Comparison of ENCODE assay signal across 27 cellular contexts in genomic region chr3:17310983-17311382, GRCh38.
"Had no signal": no experiment of that assay in that cellular context is flagged by ENCODE, and none has a peak within 500 bp of the region (broad histone marks: within the 10 kb centered on the region; RNA-seq: fewer than 3 reads in every experiment).

No MANE protein-coding gene starts in this region.

- H3K27ac ChIP-seq: stomach, suprapubic skin, testis, thoracic aorta, thyroid gland, tibial artery, tibial nerve, transverse colon, upper lobe of left lung, upper lobe of right lung, uterus, vagina had no signal

- H3K36me3 Mint-ChIP-seq: stimulated activated effector memory CD8-positive, alpha-beta T cell treated with anti-CD3 and anti-CD28 coated beads, Interleukin-12 subunit alpha, Interleukin-12 subunit beta, amount 100 ng/mL, for 72 hours had no signal

- H3K27ac Mint-ChIP-seq: stimulated activated effector memory CD8-positive, alpha-beta T cell treated with anti-CD3 and anti-CD28 coated beads, Interleukin-12 subunit alpha, Interleukin-12 subunit beta, amount 100 ng/mL, for 72 hours; stimulated activated memory B cell treated with anti-CD40 and anti-IgM and Interleukin-4, amounts not matched to agents 10 μg/mL and 1 μg/mL and 100 μg/mL, for 72 hours; stimulated activated naive B cell treated with anti-CD40 and anti-IgM and Interleukin-4, amounts not matched to agents 10 μg/mL and 1 μg/mL and 100 μg/mL, for 72 hours; stimulated activated naive CD8-positive, alpha-beta T cell treated with anti-CD3 and anti-CD28 coated beads, Interleukin-15, amount 100 ng/mL, for 72 hours; stimulated activated naive CD8-positive, alpha-beta T cell treated with anti-CD3 and anti-CD28 coated beads, Interleukin-15, Interleukin-2, amounts not matched to agents 100 ng/mL and 50 ng/mL, for 24 hours; type B pancreatic cell had no signal

- H3K4me1 Mint-ChIP-seq: stimulated activated effector memory CD8-positive, alpha-beta T cell treated with anti-CD3 and anti-CD28 coated beads, Interleukin-12 subunit alpha, Interleukin-12 subunit beta, amount 100 ng/mL, for 72 hours; stimulated activated memory B cell treated with anti-CD40 and anti-IgM and Interleukin-4, amounts not matched to agents 10 μg/mL and 1 μg/mL and 100 μg/mL, for 72 hours; stimulated activated naive B cell treated with anti-CD40 and anti-IgM and Interleukin-4, amounts not matched to agents 10 μg/mL and 1 μg/mL and 100 μg/mL, for 72 hours; stimulated activated naive CD8-positive, alpha-beta T cell treated with anti-CD3 and anti-CD28 coated beads, Interleukin-15, amount 100 ng/mL, for 72 hours had no signal

- H3K4me3 ChIP-seq: stomach, suprapubic skin, testis, thoracic aorta, thyroid gland, tibial artery, tibial nerve, transverse colon, upper lobe of left lung, upper lobe of right lung, uterus, vagina had no signal

- H3K4me3 Mint-ChIP-seq: stimulated activated effector memory CD8-positive, alpha-beta T cell treated with anti-CD3 and anti-CD28 coated beads, Interleukin-12 subunit alpha, Interleukin-12 subunit beta, amount 100 ng/mL, for 72 hours; stimulated activated memory B cell treated with anti-CD40 and anti-IgM and Interleukin-4, amounts not matched to agents 10 μg/mL and 1 μg/mL and 100 μg/mL, for 72 hours; stimulated activated naive B cell treated with anti-CD40 and anti-IgM and Interleukin-4, amounts not matched to agents 10 μg/mL and 1 μg/mL and 100 μg/mL, for 72 hours; stimulated activated naive CD8-positive, alpha-beta T cell treated with anti-CD3 and anti-CD28 coated beads, Interleukin-15, amount 100 ng/mL, for 72 hours; stimulated activated naive CD8-positive, alpha-beta T cell treated with anti-CD3 and anti-CD28 coated beads, Interleukin-15, Interleukin-2, amounts not matched to agents 100 ng/mL and 50 ng/mL, for 24 hours; type B pancreatic cell had no signal

- H3K4me1 ChIP-seq: suprapubic skin, testis, thyroid gland, tibial nerve, transverse colon, upper lobe of left lung, upper lobe of right lung, uterus had no signal

- DNase-seq: stimulated activated CD4-positive, alpha-beta T cell treated with anti-CD3 and anti-CD28 coated beads, Interleukin-2, amount 100 ng/mL, for 48 hours; stimulated activated CD4-positive, alpha-beta T cell treated with anti-CD3 and anti-CD28 coated beads, Interleukin-4, amount 100 ng/mL, for 1 hour; stimulated activated CD4-positive, alpha-beta T cell treated with anti-CD3 and anti-CD28 coated beads, Interleukin-4, amount 100 ng/mL, for 24 hours; stimulated activated CD4-positive, alpha-beta T cell treated with anti-CD3 and anti-CD28 coated beads, Interleukin-4, amount 100 ng/mL, for 4 hours; stimulated activated CD8-positive, alpha-beta memory T cell treated with anti-CD3 and anti-CD28 coated beads, Interleukin-4, amount 100 ng/mL, for 48 hours; stimulated activated naive B cell treated with anti-CD40 and anti-IgM and Interleukin-4, amounts not matched to agents 10 μg/mL and 1 μg/mL and 100 μg/mL, for 72 hours; stimulated activated naive CD4-positive, alpha-beta T cell; stimulated activated naive CD4-positive, alpha-beta T cell treated with Interleukin-2 at 50 U/mL for 16 hours; stimulated activated naive CD8-positive, alpha-beta T cell treated with anti-CD3 and anti-CD28 coated beads, Interleukin-15, amount 100 ng/mL, for 72 hours; stimulated activated naive CD8-positive, alpha-beta T cell treated with anti-CD3 and anti-CD28 coated beads, Interleukin-15, Interleukin-2, amounts not matched to agents 100 U/mL and 50 U/mL, for 24 hours; stomach; substantia nigra; testis; thyroid gland; tibial artery; transverse colon; upper lobe of left lung; upper lobe of right lung; uterus had no signal

- ATAC-seq: stimulated activated effector memory CD8-positive, alpha-beta T cell treated with anti-CD3 and anti-CD28 coated beads, Interleukin-12 subunit alpha, Interleukin-12 subunit beta, amount 100 ng/mL, for 72 hours; stimulated activated memory B cell treated with anti-CD40 and anti-IgM and Interleukin-4, amounts not matched to agents 10 μg/mL and 1 μg/mL and 100 μg/mL, for 72 hours; stimulated activated naive B cell treated with anti-CD40 and anti-IgM and Interleukin-4, amounts not matched to agents 10 μg/mL and 1 μg/mL and 100 μg/mL, for 72 hours; stimulated activated naive CD8-positive, alpha-beta T cell treated with anti-CD3 and anti-CD28 coated beads, Interleukin-15, amount 100 ng/mL, for 72 hours; stimulated activated naive CD8-positive, alpha-beta T cell treated with anti-CD3 and anti-CD28 coated beads, Interleukin-15, Interleukin-2, amounts not matched to agents 100 U/mL and 50 U/mL, for 24 hours; upper lobe of right lung had no signal

- H3K9me3 Mint-ChIP-seq: stimulated activated effector memory CD8-positive, alpha-beta T cell treated with anti-CD3 and anti-CD28 coated beads, Interleukin-12 subunit alpha, Interleukin-12 subunit beta, amount 100 ng/mL, for 72 hours; stimulated activated memory B cell treated with anti-CD40 and anti-IgM and Interleukin-4, amounts not matched to agents 10 μg/mL and 1 μg/mL and 100 μg/mL, for 72 hours; stimulated activated naive B cell treated with anti-CD40 and anti-IgM and Interleukin-4, amounts not matched to agents 10 μg/mL and 1 μg/mL and 100 μg/mL, for 72 hours; stimulated activated naive CD8-positive, alpha-beta T cell treated with anti-CD3 and anti-CD28 coated beads, Interleukin-15, amount 100 ng/mL, for 72 hours; stimulated activated naive CD8-positive, alpha-beta T cell treated with anti-CD3 and anti-CD28 coated beads, Interleukin-15, Interleukin-2, amounts not matched to agents 100 ng/mL and 50 ng/mL, for 24 hours; type B pancreatic cell had no signal

- H3K9me3 ChIP-seq: stomach, suprapubic skin, testis, thoracic aorta, thyroid gland, tibial artery, tibial nerve, transverse colon, upper lobe of left lung, upper lobe of right lung, uterus, vagina had no signal

- H3K27me3 ChIP-seq: stomach, suprapubic skin, testis, thyroid gland, tibial artery, tibial nerve, transverse colon, upper lobe of left lung, upper lobe of right lung, uterus, vagina had no signal

- H3K36me3 ChIP-seq: suprapubic skin, thoracic aorta, thyroid gland, tibial artery, tibial nerve, transverse colon, upper lobe of left lung, uterus, vagina had no signal

- H3K27me3 Mint-ChIP-seq: stimulated activated memory B cell treated with anti-CD40 and anti-IgM and Interleukin-4, amounts not matched to agents 10 μg/mL and 1 μg/mL and 100 μg/mL, for 72 hours; stimulated activated naive B cell treated with anti-CD40 and anti-IgM and Interleukin-4, amounts not matched to agents 10 μg/mL and 1 μg/mL and 100 μg/mL, for 72 hours; stimulated activated naive CD8-positive, alpha-beta T cell treated with anti-CD3 and anti-CD28 coated beads, Interleukin-15, amount 100 ng/mL, for 72 hours; stimulated activated naive CD8-positive, alpha-beta T cell treated with anti-CD3 and anti-CD28 coated beads, Interleukin-15, Interleukin-2, amounts not matched to agents 100 ng/mL and 50 ng/mL, for 24 hours; type B pancreatic cell had no signal
